ENCODE assay signal across 15 cellular contexts in genomic region chr11:88801484-88802123, GRCh38.
A peak's percentile ranks its signal among the peaks of the same experiment; 100 is the strongest.
DNase-seq lines count a peak whose midpoint lies in the region; ATAC-seq and FAIRE-seq lines count a peak whose summit lies in the region.
"Had no signal": no experiment of that assay in that cellular context is flagged by ENCODE, and none has a peak within 500 bp of the region (broad histone marks: within the 10 kb centered on the region; RNA-seq: fewer than 3 reads in every experiment).

No MANE protein-coding gene starts in this region.

- H3K9ac ChIP-seq in HUES6 (ENCODE audit: low read length), result no peak overlapping the region

- H3K9me3 ChIP-seq in HUES6 (ENCODE audit: control insufficient read depth, insufficient read depth, low read depth, low read length) (no peaks in the 10 kb centered on the region), small intestine (ENCODE audit: control insufficient read depth, low read depth) (no peaks in the 10 kb centered on the region)

- intact Hi-C loops in posterior cingulate gyrus (cut with DNase I), result no loop called here

- 0 out of 2 replicates have a peak overlapping the region, but pooled peaks have one; percentile 11 for H3K27ac ChIP-seq in HUES6 (ENCODE audit: low read depth, low read length)
- no peak overlapping the region for H3K27ac ChIP-seq in small intestine (ENCODE audit: low read depth in 1 of 2, low read length in 1 of 2)

- 35 to 52% (median 48%) methylated on average over 2 of the region's 2 CpGs for WGBS in small intestine, 3 donors

- H3K4me3 ChIP-seq in HUES6 (ENCODE audit: low read depth, low read length) (no peak overlapping the region), small intestine (ENCODE audit: low read depth in 1 of 2, low read length in 2 of 2) (no peak overlapping the region)

- no peaks in the 10 kb centered on the region for H3K27me3 ChIP-seq in HUES6 (ENCODE audit: control insufficient read depth, insufficient read depth, low read length)
- H3K27me3 ChIP-seq in small intestine (ENCODE audit: control insufficient read depth in 2 of 2, insufficient read depth in 2 of 2, low read length in 2 of 2), result no peaks in the 10 kb centered on the region

- no peak for FAIRE-seq in small intestine (lab: Jason Lieb, UNC)

- H3K36me3 ChIP-seq in HUES6 (ENCODE audit: control insufficient read depth, insufficient read depth, low read length) (no peaks in the 10 kb centered on the region), small intestine (ENCODE audit: control insufficient read depth in 2 of 2, insufficient read depth in 2 of 2, low read length in 2 of 2) (no peaks in the 10 kb centered on the region)

- H3K4me1 ChIP-seq in HUES6 (ENCODE audit: control insufficient read depth, insufficient read depth, low read length) (no peaks in the 10 kb centered on the region), small intestine (ENCODE audit: control insufficient read depth in 2 of 2, insufficient read depth in 1 of 2, low read depth in 1 of 2, low read length in 1 of 2) (no peaks in the 10 kb centered on the region)
- H3K4me1 ChIP-seq: Caco-2 had no signal

- peak; percentile 79 for ATAC-seq in left lobe of liver

- peak; percentile 60 for DNase-seq in OCI-M1 (lab: John Stamatoyannopoulos, UW)
- DNase-seq in left lobe of liver (ENCODE audit: low spot score), result no peak
- DNase-seq in small intestine, result peak; percentile 1
- DNase-seq in KG1 (lab: John Stamatoyannopoulos, UW), result no peak
- DNase-seq in posterior cingulate gyrus, result no peak
- DNase-seq in DMS114 treated with DMSO at 0.1 percent for 48 hours (lab: John Stamatoyannopoulos, UW; ENCODE audit: unreplicated experiment), result no peak
- DNase-seq: Caco-2; CD4-positive, CD25-positive, alpha-beta regulatory T cell; Karpas-422; NCI-H1105 treated with DMSO at 0.1 percent for 48 hours; NCI-H1694 treated with DMSO at 0.1 percent for 48 hours; NCI-H226; NCI-H69; SIG-M5 had no signal

Comparison
In these comparisons a context has a peak if more than half of its experiments do, and no peak if none do; other contexts are left out.
1. DNase-seq: peak in OCI-M1 (single experiment) and small intestine (single experiment); none in left lobe of liver (single experiment), KG1 (single experiment), posterior cingulate gyrus (0 of 10) and DMS114 treated with DMSO at 0.1 percent for 48 hours (single experiment).